In genomic region chr5:180558232-180558631, GRCh38 we compare ENCODE assay signal across 1 cellular context.
TF ChIP-seq lines count a peak whose summit lies in the region.

No MANE protein-coding gene starts in this region.

TF ChIP-seq in K562, 482 proteins besides CTCF, POLR2A, EP300 and RAD21:
- no peak for TF ChIP-seq ELK1 (CRISPR knock-in tag; IDR thresholded peaks at IDR 0.05)
- no peak for TF ChIP-seq TAF1 (IDR thresholded peaks at IDR 0.05; ENCODE audit: control insufficient read depth, extremely low read depth, insufficient read depth, low read length, severe bottlenecking)
- no peak for TF ChIP-seq ZNF311 (CRISPR knock-in tag; IDR thresholded peaks at IDR 0.05)
- no peak for TF ChIP-seq ETS2 (tag; IDR thresholded peaks at IDR 0.05; ENCODE audit: borderline replicate concordance, poor library complexity, severe bottlenecking)
- TF ChIP-seq DMBX1 (CRISPR knock-in tag; IDR thresholded peaks at IDR 0.05; ENCODE audit: borderline replicate concordance): 0 out of 2 replicates have a peak, but pooled peaks have one; percentile 53
- TF ChIP-seq ESRRA (IDR thresholded peaks at IDR 0.05; ENCODE audit: borderline replicate concordance, low read depth): no peak
- TF ChIP-seq, protein P1, sequence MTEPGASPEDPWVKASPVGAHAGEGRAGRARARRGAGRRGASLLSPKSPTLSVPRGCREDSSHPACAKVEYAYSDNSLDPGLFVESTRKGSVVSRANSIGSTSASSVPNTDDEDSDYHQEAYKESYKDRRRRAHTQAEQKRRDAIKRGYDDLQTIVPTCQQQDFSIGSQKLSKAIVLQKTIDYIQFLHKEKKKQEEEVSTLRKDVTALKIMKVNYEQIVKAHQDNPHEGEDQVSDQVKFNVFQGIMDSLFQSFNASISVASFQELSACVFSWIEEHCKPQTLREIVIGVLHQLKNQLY (CRISPR knock-in tag; conservative IDR thresholded peaks at IDR 0.05): no peak
- no peak for TF ChIP-seq ZNF3 (CRISPR knock-in tag; IDR thresholded peaks at IDR 0.05)
- TF ChIP-seq PHTF2 (CRISPR knock-in tag; IDR thresholded peaks at IDR 0.05): no peak
- no peak for TF ChIP-seq PATZ1 (CRISPR knock-in tag; IDR thresholded peaks at IDR 0.05; ENCODE audit: borderline replicate concordance)
- TF ChIP-seq HDAC2 (IDR thresholded peaks at IDR 0.05): no peak
- TF ChIP-seq RB1 (IDR thresholded peaks at IDR 0.05; ENCODE audit: low read depth): 0 out of 2 replicates have a peak, but pooled peaks have one; percentile 30
- TF ChIP-seq FOXK2 (conservative IDR thresholded peaks at IDR 0.05 in 1 of 2, IDR thresholded peaks at IDR 0.05 in 1 of 2; ENCODE audit: low read depth in 2 of 2): no peak
- no peak for TF ChIP-seq NR2C2 (CRISPR knock-in tag; IDR thresholded peaks at IDR 0.05)
- no peak for TF ChIP-seq NR2C2 (tag; IDR thresholded peaks at IDR 0.05)
- no peak for TF ChIP-seq GTF2B (IDR thresholded peaks at IDR 0.05; ENCODE audit: extremely low read depth, insufficient read length)
- no peak for TF ChIP-seq ZC3H4 (CRISPR knock-in tag; IDR thresholded peaks at IDR 0.05; ENCODE audit: borderline replicate concordance)
- TF ChIP-seq TCFL5 (CRISPR knock-in tag; conservative IDR thresholded peaks at IDR 0.05): no peak
- TF ChIP-seq HEY1 (CRISPR knock-in tag; IDR thresholded peaks at IDR 0.05; ENCODE audit: borderline replicate concordance): no peak
- TF ChIP-seq ZNF384 (IDR thresholded peaks at IDR 0.05; ENCODE audit: low read depth, low read length): peak; percentile 93
- TF ChIP-seq NFE2L1 (tag; IDR thresholded peaks at IDR 0.05; ENCODE audit: borderline replicate concordance, low read depth): no peak
- TF ChIP-seq SMAD1 (IDR thresholded peaks at IDR 0.05; ENCODE audit: low read depth, low read length, partially characterized antibody): no peak
- no peak for TF ChIP-seq PCBP2 (IDR thresholded peaks at IDR 0.05; ENCODE audit: low read depth, low read length, poor library complexity, severe bottlenecking)
- no peak for TF ChIP-seq SIN3A (IDR thresholded peaks at IDR 0.05; ENCODE audit: borderline replicate concordance in 2 of 2, control insufficient read depth in 1 of 2, low read depth in 2 of 2, low read length in 2 of 2)
